In the genomic region with DNA sequence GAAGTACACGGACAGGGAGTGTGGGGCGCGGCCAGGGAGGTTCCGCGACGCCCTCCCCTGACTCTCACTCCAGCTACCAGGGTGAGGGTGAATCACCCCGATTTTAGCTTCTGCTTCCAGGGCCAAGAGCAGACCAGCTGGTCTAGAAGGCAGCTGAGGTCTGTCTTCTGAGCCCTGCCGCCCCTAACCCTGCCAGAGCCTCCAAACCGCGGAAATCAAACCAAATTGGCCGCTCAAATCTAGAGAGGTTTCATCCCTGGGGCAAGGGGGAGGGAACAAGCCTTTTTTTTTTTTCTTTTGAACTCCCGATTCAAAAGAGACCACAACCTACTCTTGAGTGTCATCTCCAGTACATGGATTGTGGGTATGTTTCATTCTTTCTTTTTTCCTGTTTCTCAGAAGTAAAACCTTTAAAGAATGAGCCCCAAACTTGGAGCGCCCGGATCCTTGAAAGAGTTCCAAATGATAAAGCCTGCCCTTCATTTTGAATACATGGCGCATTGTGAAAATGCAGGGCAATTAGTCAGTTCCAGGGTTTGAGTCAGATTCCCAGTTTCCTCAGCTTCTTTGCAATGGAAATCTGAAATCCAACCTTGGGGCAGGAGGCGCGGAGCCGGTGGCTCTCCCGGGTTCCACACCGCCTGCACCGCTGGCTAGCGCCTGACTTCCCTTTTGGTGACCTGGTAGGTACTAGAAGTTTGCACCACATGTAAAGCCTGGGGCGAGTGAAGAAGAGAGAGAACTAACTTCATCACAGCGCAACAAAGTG, we compare ENCODE assay signal across 8 cellular contexts. TPM values are rescaled to one million over a fixed set of nuclear protein-coding genes. Genes with fewer than 3 reads are reported as not detected.
DNase-seq lines count a peak whose midpoint lies in the region; ATAC-seq lines count a peak whose summit lies in the region.

No MANE protein-coding gene starts in this region.

- no peaks in the 10 kb centered on the region for H3K36me3 Mint-ChIP-seq in activated naive CD8-positive, alpha-beta T cell treated with anti-CD3 and anti-CD28 coated beads, Interleukin-2, amount 10 ng/mL, durations not matched to agents 7 days and 5 days

- no peak overlapping the region for H3K9ac ChIP-seq in rectal smooth muscle tissue (ENCODE audit: low read length)

- peaks cover 6% of the 10 kb centered on the region for H3K27me3 ChIP-seq in rectal smooth muscle tissue (ENCODE audit: control insufficient read depth, insufficient read depth, low read length)

- DNase-seq in EH (ENCODE audit: low read depth) (peak; percentile 72), left cardiac atrium (peak; percentile 61), NCI-H2227 (lab: John Stamatoyannopoulos, UW; ENCODE audit: unreplicated experiment) (no peak), NCI-H1694 (lab: John Stamatoyannopoulos, UW) (no peak)
- DNase-seq in activated naive CD8-positive, alpha-beta T cell treated with anti-CD3 and anti-CD28 coated beads, Interleukin-2, amount 10 ng/mL, durations not matched to agents 7 days and 5 days = no peak
- no peak for DNase-seq in activated CD4-positive, alpha-beta T cell treated with anti-CD3 and anti-CD28 coated beads, Interleukin-2, amount 50 U/mL, for 4 hours

- POLR2A ChIA-PET in activated naive CD8-positive, alpha-beta T cell treated with anti-CD3 and anti-CD28 coated beads, Interleukin-2, amount 10 ng/mL, durations not matched to agents 7 days and 5 days (lab: Charles Lee) = no interaction called here

- no peak overlapping the region for H3K27ac ChIP-seq in rectal smooth muscle tissue (ENCODE audit: low read depth, low read length)

- intact Hi-C loops in left cardiac atrium (cut with DNase I) = loop anchor here in 1 of 2 donors (10.0 kb wide), 1 partner anchor 110 kb away; no protein-coding TSS in a partner anchor

- H3K4me3 Mint-ChIP-seq in activated naive CD8-positive, alpha-beta T cell treated with anti-CD3 and anti-CD28 coated beads, Interleukin-2, amount 10 ng/mL, durations not matched to agents 7 days and 5 days = peak overlapping the region; percentile 17

- H3K4me1 ChIP-seq in rectal smooth muscle tissue (ENCODE audit: control insufficient read depth, insufficient read depth, low read length) = peaks cover 26% of the 10 kb centered on the region

- ATAC-seq in activated naive CD8-positive, alpha-beta T cell treated with anti-CD3 and anti-CD28 coated beads, Interleukin-2, amount 10 ng/mL, durations not matched to agents 7 days and 5 days (ENCODE audit: low read depth) = no peak
- ATAC-seq in left cardiac atrium (peak; percentile 14 to 57), HG02798 (IDR thresholded peaks at IDR 0.05; ENCODE audit: poor library complexity, unreplicated experiment) (no peak)

- no peak overlapping the region for H3K27ac Mint-ChIP-seq in activated naive CD8-positive, alpha-beta T cell treated with anti-CD3 and anti-CD28 coated beads, Interleukin-2, amount 10 ng/mL, durations not matched to agents 7 days and 5 days

- peaks cover 15% of the 10 kb centered on the region for H3K4me1 Mint-ChIP-seq in activated naive CD8-positive, alpha-beta T cell treated with anti-CD3 and anti-CD28 coated beads, Interleukin-2, amount 10 ng/mL, durations not matched to agents 7 days and 5 days

- no peaks in the 10 kb centered on the region for H3K9me3 Mint-ChIP-seq in activated naive CD8-positive, alpha-beta T cell treated with anti-CD3 and anti-CD28 coated beads, Interleukin-2, amount 10 ng/mL, durations not matched to agents 7 days and 5 days

- peaks cover 90% of the 10 kb centered on the region for H3K27me3 Mint-ChIP-seq in activated naive CD8-positive, alpha-beta T cell treated with anti-CD3 and anti-CD28 coated beads, Interleukin-2, amount 10 ng/mL, durations not matched to agents 7 days and 5 days

- H3K4me3 ChIP-seq in rectal smooth muscle tissue (ENCODE audit: low read length) = peak overlapping the region; percentile 23

- no peaks in the 10 kb centered on the region for H3K36me3 ChIP-seq in rectal smooth muscle tissue (ENCODE audit: control insufficient read depth, insufficient read depth, low read length)

RNA-seq across cellular contexts. Expression of gene ZFHX3, which starts 16.5 kb away (rescaled TPM):
- 1 to 10 TPM; 1.1 to 1.6 TPM for total RNA-seq in activated naive CD8-positive, alpha-beta T cell treated with anti-CD3 and anti-CD28 coated beads, Interleukin-2, amount 10 ng/mL, durations not matched to agents 7 days and 5 days
- total RNA-seq in left cardiac atrium = 10 to 100 TPM; 11.9 to 12.6 TPM

Comparison
In these comparisons a context has a peak if more than half of its experiments do, and no peak if none do; other contexts are left out.
1. DNase-seq: peak in EH (single experiment) and left cardiac atrium (single experiment); none in activated naive CD8-positive, alpha-beta T cell treated with anti-CD3 and anti-CD28 coated beads, Interleukin-2, amount 10 ng/mL, durations not matched to agents 7 days and 5 days (single experiment), NCI-H2227 (single experiment), activated CD4-positive, alpha-beta T cell treated with anti-CD3 and anti-CD28 coated beads, Interleukin-2, amount 50 U/mL, for 4 hours (0 of 2) and NCI-H1694 (single experiment).
2. ATAC-seq: peak in left cardiac atrium (2 of 2); none in activated naive CD8-positive, alpha-beta T cell treated with anti-CD3 and anti-CD28 coated beads, Interleukin-2, amount 10 ng/mL, durations not matched to agents 7 days and 5 days (single experiment) and HG02798 (single experiment).
3. RNA of gene ZFHX3, which starts 16.5 kb away (total RNA-seq): 11.9 to 12.6 TPM in left cardiac atrium; 1.1 to 1.6 TPM in activated naive CD8-positive, alpha-beta T cell treated with anti-CD3 and anti-CD28 coated beads, Interleukin-2, amount 10 ng/mL, durations not matched to agents 7 days and 5 days; every median in the first group is over 4 times any median in the second.